ENCODE assay signal across 2 cellular contexts in the genomic region with DNA sequence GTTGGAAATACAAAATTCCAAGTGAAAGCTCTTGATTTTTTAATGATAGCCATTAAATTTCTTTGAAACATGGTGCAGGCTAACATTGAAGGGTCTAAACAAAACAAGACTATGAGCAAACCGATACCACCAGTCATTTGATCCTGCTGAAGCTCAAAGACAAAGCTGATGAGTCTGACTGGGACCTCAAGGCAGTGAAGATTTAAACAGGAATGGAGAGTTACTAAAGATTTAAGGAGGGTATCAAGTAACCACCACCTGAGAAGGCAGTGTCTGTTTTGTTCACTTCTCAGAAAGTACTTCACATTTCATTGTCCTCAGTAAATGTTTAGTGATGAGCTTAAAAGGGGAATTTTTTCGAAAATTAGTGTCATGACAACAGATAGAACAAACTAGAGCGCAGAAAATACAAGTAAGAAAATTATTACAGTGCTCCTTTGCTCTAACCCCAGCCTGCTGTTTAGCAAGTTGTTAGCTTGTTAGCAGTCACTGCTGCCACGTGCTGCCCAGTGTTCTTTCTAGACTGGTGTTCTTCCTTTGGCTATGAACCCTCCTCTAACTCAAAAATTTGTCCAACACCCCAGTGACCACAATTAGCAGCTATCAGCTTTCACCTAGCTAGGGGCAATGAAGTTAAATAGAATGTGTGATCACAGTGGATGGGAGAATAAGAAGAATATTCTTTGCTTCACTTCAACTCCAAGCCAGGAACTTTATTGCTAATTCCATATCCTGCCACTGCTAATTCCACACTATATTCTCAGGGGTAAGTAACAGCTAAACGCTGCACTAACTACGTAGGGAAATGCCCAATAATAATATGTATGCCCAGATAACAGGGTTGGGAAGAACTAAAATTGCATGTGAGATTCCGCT.
TF ChIP-seq lines count a peak whose summit lies in the region.

No MANE protein-coding gene starts in this region.

TF ChIP-seq in Ishikawa, 13 proteins besides CTCF, POLR2A, EP300 and RAD21 (continued from another document):
- TF ChIP-seq, protein P1, sequence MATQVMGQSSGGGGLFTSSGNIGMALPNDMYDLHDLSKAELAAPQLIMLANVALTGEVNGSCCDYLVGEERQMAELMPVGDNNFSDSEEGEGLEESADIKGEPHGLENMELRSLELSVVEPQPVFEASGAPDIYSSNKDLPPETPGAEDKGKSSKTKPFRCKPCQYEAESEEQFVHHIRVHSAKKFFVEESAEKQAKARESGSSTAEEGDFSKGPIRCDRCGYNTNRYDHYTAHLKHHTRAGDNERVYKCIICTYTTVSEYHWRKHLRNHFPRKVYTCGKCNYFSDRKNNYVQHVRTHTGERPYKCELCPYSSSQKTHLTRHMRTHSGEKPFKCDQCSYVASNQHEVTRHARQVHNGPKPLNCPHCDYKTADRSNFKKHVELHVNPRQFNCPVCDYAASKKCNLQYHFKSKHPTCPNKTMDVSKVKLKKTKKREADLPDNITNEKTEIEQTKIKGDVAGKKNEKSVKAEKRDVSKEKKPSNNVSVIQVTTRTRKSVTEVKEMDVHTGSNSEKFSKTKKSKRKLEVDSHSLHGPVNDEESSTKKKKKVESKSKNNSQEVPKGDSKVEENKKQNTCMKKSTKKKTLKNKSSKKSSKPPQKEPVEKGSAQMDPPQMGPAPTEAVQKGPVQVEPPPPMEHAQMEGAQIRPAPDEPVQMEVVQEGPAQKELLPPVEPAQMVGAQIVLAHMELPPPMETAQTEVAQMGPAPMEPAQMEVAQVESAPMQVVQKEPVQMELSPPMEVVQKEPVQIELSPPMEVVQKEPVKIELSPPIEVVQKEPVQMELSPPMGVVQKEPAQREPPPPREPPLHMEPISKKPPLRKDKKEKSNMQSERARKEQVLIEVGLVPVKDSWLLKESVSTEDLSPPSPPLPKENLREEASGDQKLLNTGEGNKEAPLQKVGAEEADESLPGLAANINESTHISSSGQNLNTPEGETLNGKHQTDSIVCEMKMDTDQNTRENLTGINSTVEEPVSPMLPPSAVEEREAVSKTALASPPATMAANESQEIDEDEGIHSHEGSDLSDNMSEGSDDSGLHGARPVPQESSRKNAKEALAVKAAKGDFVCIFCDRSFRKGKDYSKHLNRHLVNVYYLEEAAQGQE (IDR thresholded peaks at IDR 0.05; ENCODE audit: low read depth): no peak
- TF ChIP-seq EGR1 (IDR thresholded peaks at IDR 0.05) (no peak), TEAD4 (IDR thresholded peaks at IDR 0.05) (no peak)

TF ChIP-seq in WTC11, 78 proteins besides CTCF, POLR2A, EP300 and RAD21 (continued from another document):
- TF ChIP-seq, protein P2, sequence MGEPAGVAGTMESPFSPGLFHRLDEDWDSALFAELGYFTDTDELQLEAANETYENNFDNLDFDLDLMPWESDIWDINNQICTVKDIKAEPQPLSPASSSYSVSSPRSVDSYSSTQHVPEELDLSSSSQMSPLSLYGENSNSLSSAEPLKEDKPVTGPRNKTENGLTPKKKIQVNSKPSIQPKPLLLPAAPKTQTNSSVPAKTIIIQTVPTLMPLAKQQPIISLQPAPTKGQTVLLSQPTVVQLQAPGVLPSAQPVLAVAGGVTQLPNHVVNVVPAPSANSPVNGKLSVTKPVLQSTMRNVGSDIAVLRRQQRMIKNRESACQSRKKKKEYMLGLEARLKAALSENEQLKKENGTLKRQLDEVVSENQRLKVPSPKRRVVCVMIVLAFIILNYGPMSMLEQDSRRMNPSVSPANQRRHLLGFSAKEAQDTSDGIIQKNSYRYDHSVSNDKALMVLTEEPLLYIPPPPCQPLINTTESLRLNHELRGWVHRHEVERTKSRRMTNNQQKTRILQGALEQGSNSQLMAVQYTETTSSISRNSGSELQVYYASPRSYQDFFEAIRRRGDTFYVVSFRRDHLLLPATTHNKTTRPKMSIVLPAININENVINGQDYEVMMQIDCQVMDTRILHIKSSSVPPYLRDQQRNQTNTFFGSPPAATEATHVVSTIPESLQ (CRISPR knock-in tag; IDR thresholded peaks at IDR 0.05): no peak
- TF ChIP-seq SOX15 (CRISPR knock-in tag; IDR thresholded peaks at IDR 0.05) (no peak), FOXJ3 (CRISPR knock-in tag; IDR thresholded peaks at IDR 0.05; ENCODE audit: borderline replicate concordance) (no peak), ETV6 (CRISPR knock-in tag; IDR thresholded peaks at IDR 0.05) (no peak), MXD4 (CRISPR knock-in tag; IDR thresholded peaks at IDR 0.05; ENCODE audit: borderline replicate concordance) (no peak), GABPB1 (CRISPR knock-in tag; IDR thresholded peaks at IDR 0.05) (no peak)
TF ChIP-seq in WTC11: peak in this region for 0.
